Comparison of ENCODE assay signal across 8 cellular contexts in genomic region chr1:233338102-233338501, GRCh38. TPM values are rescaled to one million over a fixed set of nuclear protein-coding genes. Genes with fewer than 3 reads are reported as not detected.
"Had no signal": no experiment of that assay in that cellular context is flagged by ENCODE, and none has a peak within 500 bp of the region (broad histone marks: within the 10 kb centered on the region; RNA-seq: fewer than 3 reads in every experiment).

No MANE protein-coding gene starts in this region.

- H3K9me3 ChIP-seq: HAP-1 had no signal

- H3K27ac Mint-ChIP-seq: IgD-negative memory B cell had no signal

- H3K4me3 ChIP-seq: HAP-1 had no signal

- H3K9me3 Mint-ChIP-seq: IgD-negative memory B cell had no signal

- DNase-seq: GOT3, H7, KBM-7 had no signal

- FAIRE-seq: HepG2 had no signal

- H3K36me3 ChIP-seq: HAP-1 had no signal

- H3K27ac ChIP-seq: HL-60, KMS-11 had no signal

RNA-seq across cellular contexts. Expression of gene MAP3K21, which starts 10.6 kb away (rescaled TPM):
- total RNA-seq: HepG2 had no signal
